In the genomic region with DNA sequence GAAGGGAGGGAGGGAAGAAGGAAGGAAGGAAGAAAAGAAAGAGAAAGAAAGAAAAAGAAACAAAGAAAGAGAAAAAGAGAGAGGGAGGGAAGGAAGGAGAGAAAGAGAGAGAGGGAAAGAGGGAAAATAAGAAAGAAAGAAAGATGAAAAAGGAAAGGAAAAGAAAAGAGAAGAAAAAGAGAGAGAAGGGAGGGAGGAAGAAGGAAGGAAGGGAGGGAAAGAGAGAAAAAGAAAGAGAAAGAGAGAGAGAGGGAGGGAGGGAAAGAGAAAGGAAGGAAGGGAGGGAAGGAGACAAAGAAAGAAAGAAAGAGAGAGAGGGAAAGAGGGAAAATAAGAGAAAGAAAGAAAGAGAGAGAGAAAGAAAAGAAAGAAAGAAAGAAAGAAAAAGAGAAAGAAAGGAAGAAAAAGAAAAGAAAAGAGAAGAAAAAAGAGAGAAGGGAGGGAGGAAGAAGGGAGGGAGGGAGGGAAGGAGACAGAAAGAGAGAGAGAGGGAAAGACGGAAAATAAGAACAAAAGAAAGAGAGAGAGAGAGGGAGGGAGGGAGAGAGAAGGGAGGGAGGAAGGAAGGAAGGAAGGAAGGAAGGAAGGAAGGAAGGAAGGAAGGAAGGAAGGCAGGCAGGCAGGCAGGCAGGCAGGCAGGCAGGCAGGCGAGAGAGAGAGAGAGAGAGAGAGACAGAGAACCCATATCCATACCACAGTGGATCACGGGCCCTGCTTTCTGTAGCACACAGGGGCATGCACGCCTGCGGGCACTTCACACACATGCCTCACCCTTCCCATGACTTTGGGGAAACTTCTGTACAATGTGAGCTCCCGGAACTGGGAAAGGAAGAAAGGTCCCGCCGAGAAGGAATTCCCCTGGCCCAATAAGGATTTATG, we compare ENCODE assay signal across 21 cellular contexts. TPM values are rescaled to one million over a fixed set of nuclear protein-coding genes. Genes with fewer than 3 reads are reported as not detected.
A peak's percentile ranks its signal among the peaks of the same experiment; 100 is the strongest.
DNase-seq lines count a peak whose midpoint lies in the region; ATAC-seq and TF ChIP-seq lines count a peak whose summit lies in the region.
"Had no signal": no experiment of that assay in that cellular context is flagged by ENCODE, and none has a peak within 500 bp of the region (broad histone marks: within the 10 kb centered on the region; RNA-seq: fewer than 3 reads in every experiment).

No MANE protein-coding gene starts in this region.

- no peak overlapping the region for H3K4ac ChIP-seq in trophoblast cell (ENCODE audit: low read depth, low read length)

- no peak overlapping the region for H3K9ac ChIP-seq in trophoblast cell (ENCODE audit: low read length)
- H3K9ac ChIP-seq: GM23248 had no signal

- no peak overlapping the region for H2BK12ac ChIP-seq in trophoblast cell (ENCODE audit: low read length)

- H3K27me3 ChIP-seq in gastroesophageal sphincter: no peaks in the 10 kb centered on the region
- peaks cover 2% of the 10 kb centered on the region for H3K27me3 ChIP-seq in trophoblast cell (ENCODE audit: insufficient read depth, low read length)
- H3K27me3 ChIP-seq: ovary had no signal

- DNase-seq in Right ventricle myocardium inferior (ENCODE audit: missing footprints): peak; percentile 39
- no peak for DNase-seq in cardiac septum (ENCODE audit: low spot score)
- peak; percentile 93 to 94 for DNase-seq in trophoblast cell
- DNase-seq in stimulated activated effector memory CD8-positive, alpha-beta T cell treated with anti-CD3 and anti-CD28 coated beads, Interleukin-12 subunit alpha, Interleukin-12 subunit beta, amount 100 ng/mL, for 72 hours (ENCODE audit: low spot score in 2 of 2): no peak
- no peak for DNase-seq in activated naive CD8-positive, alpha-beta T cell treated with anti-CD3 and anti-CD28 coated beads, Interleukin-2, amount 50 U/mL, for 24 hours
- no peak for DNase-seq in iPS-NIHi7 (ENCODE audit: extremely low spot score)
- DNase-seq in ecto neural progenitor cell (ENCODE audit: low spot score): no peak
- DNase-seq: activated CD4-positive, alpha-beta T cell treated with anti-CD3 and anti-CD28 coated beads, Interleukin-2, amount 50 U/mL, for 1 hour; caudate nucleus; CD4-positive, alpha-beta memory T cell; glutamatergic neuron; GM23248; islet precursor cell; NCI-H345; SIG-M5; substantia nigra; T1000 had no signal

- H3K18ac ChIP-seq in trophoblast cell (ENCODE audit: low read length): no peak overlapping the region

- no peak overlapping the region for H3K14ac ChIP-seq in trophoblast cell (ENCODE audit: low read length)

- H3K4me1 ChIP-seq in gastroesophageal sphincter (peaks cover 21 to 97% (median 27%) of the 10 kb centered on the region in 3 donors), trophoblast cell (ENCODE audit: control insufficient read depth in 1 of 2, insufficient read depth in 2 of 2, low read length in 2 of 2) (peaks cover 0 to 3% of the 10 kb centered on the region in 2 experiments)
- H3K4me1 ChIP-seq: A549 had no signal

- 0 to 32% methylated on average over 3 to 8 of the region's 8 CpGs for WGBS in gastroesophageal sphincter (ENCODE audit: low coverage in 1 of 2), 2 donors
- no CpG with 5 or more reads among the region's 8 CpGs for WGBS in trophoblast cell (ENCODE audit: extremely low coverage, insufficient coverage, insufficient read length)

- H2BK5ac ChIP-seq in trophoblast cell (ENCODE audit: low read depth, low read length, poor library complexity): no peak overlapping the region

- TF ChIP-seq EP300 in gastroesophageal sphincter (IDR thresholded peaks at IDR 0.05): no peak

- no peaks in the 10 kb centered on the region for H3K4me1 Mint-ChIP-seq in stimulated activated effector memory CD8-positive, alpha-beta T cell treated with anti-CD3 and anti-CD28 coated beads, Interleukin-12 subunit alpha, Interleukin-12 subunit beta, amount 100 ng/mL, for 72 hours
- no peaks in the 10 kb centered on the region for H3K4me1 Mint-ChIP-seq in activated naive CD8-positive, alpha-beta T cell treated with anti-CD3 and anti-CD28 coated beads, Interleukin-2, amount 50 U/mL, for 24 hours
- H3K4me1 Mint-ChIP-seq: CD4-positive, alpha-beta memory T cell had no signal

- no peak overlapping the region for H4K91ac ChIP-seq in trophoblast cell (ENCODE audit: low read depth, low read length)

- H4K12ac ChIP-seq in trophoblast cell (ENCODE audit: low read depth, low read length): no peak overlapping the region

- H3K79me1 ChIP-seq in trophoblast cell (ENCODE audit: low read length): no peaks in the 10 kb centered on the region

- H2BK120ac ChIP-seq in trophoblast cell (ENCODE audit: insufficient read depth, low read length, poor library complexity): no peak overlapping the region

- H3K27ac ChIP-seq in gastroesophageal sphincter (peak overlapping the region; percentile 89 to 99 (median 92)), trophoblast cell (ENCODE audit: low read depth, low read length) (no peak overlapping the region)
- H3K27ac ChIP-seq: A549, GM23248 had no signal

- no peak for TF ChIP-seq CTCF in gastroesophageal sphincter (IDR thresholded peaks at IDR 0.05)

- H3K36me3 Mint-ChIP-seq in stimulated activated effector memory CD8-positive, alpha-beta T cell treated with anti-CD3 and anti-CD28 coated beads, Interleukin-12 subunit alpha, Interleukin-12 subunit beta, amount 100 ng/mL, for 72 hours: no peaks in the 10 kb centered on the region
- no peaks in the 10 kb centered on the region for H3K36me3 Mint-ChIP-seq in activated naive CD8-positive, alpha-beta T cell treated with anti-CD3 and anti-CD28 coated beads, Interleukin-2, amount 50 U/mL, for 24 hours (ENCODE audit: low read depth)
- H3K36me3 Mint-ChIP-seq: activated naive CD8-positive, alpha-beta T cell; CD4-positive, alpha-beta memory T cell had no signal

- no peak overlapping the region for H2AFZ ChIP-seq in trophoblast cell (ENCODE audit: insufficient read depth, low read length, poor library complexity)
- H2AFZ ChIP-seq: GM23248 had no signal

- no peak overlapping the region for H3K4me3 Mint-ChIP-seq in stimulated activated effector memory CD8-positive, alpha-beta T cell treated with anti-CD3 and anti-CD28 coated beads, Interleukin-12 subunit alpha, Interleukin-12 subunit beta, amount 100 ng/mL, for 72 hours
- no peak overlapping the region for H3K4me3 Mint-ChIP-seq in activated naive CD8-positive, alpha-beta T cell treated with anti-CD3 and anti-CD28 coated beads, Interleukin-2, amount 50 U/mL, for 24 hours
- H3K4me3 Mint-ChIP-seq: activated naive CD8-positive, alpha-beta T cell; CD4-positive, alpha-beta memory T cell had no signal

- H3K36me3 ChIP-seq in gastroesophageal sphincter (no peaks in the 10 kb centered on the region), trophoblast cell (ENCODE audit: control insufficient read depth in 1 of 2, insufficient read depth in 2 of 2, low read length in 2 of 2) (no peaks in the 10 kb centered on the region)
- H3K36me3 ChIP-seq: ovary had no signal

- H3K79me2 ChIP-seq in trophoblast cell (ENCODE audit: control insufficient read depth, insufficient read depth, low read length, poor library complexity): no peaks in the 10 kb centered on the region

- H4K8ac ChIP-seq in trophoblast cell (ENCODE audit: low read depth, low read length): no peak overlapping the region

- H3K4me2 ChIP-seq in trophoblast cell (ENCODE audit: low read length): no peak overlapping the region
- H3K4me2 ChIP-seq: A549 had no signal

- peaks cover 14% of the 10 kb centered on the region for H3K27me3 Mint-ChIP-seq in activated naive CD8-positive, alpha-beta T cell treated with anti-CD3 and anti-CD28 coated beads, Interleukin-2, amount 50 U/mL, for 24 hours

- intact Hi-C loops in Right ventricle myocardium inferior (cut with DNase I) (no loop called here), cardiac septum (cut with DNase I) (no loop called here)

- no peak for TF ChIP-seq POLR2A in gastroesophageal sphincter (IDR thresholded peaks at IDR 0.05)

- H2AK5ac ChIP-seq in trophoblast cell (ENCODE audit: low read length): no peak overlapping the region

- H3K27ac Mint-ChIP-seq in stimulated activated effector memory CD8-positive, alpha-beta T cell treated with anti-CD3 and anti-CD28 coated beads, Interleukin-12 subunit alpha, Interleukin-12 subunit beta, amount 100 ng/mL, for 72 hours: no peak overlapping the region
- H3K27ac Mint-ChIP-seq in activated naive CD8-positive, alpha-beta T cell treated with anti-CD3 and anti-CD28 coated beads, Interleukin-2, amount 50 U/mL, for 24 hours: no peak overlapping the region
- H3K27ac Mint-ChIP-seq: activated naive CD8-positive, alpha-beta T cell; CD4-positive, alpha-beta memory T cell had no signal

- ATAC-seq in Right ventricle myocardium inferior (no peak), gastroesophageal sphincter (peak; percentile 63)
- no peak for ATAC-seq in stimulated activated effector memory CD8-positive, alpha-beta T cell treated with anti-CD3 and anti-CD28 coated beads, Interleukin-12 subunit alpha, Interleukin-12 subunit beta, amount 100 ng/mL, for 72 hours
- ATAC-seq in activated naive CD8-positive, alpha-beta T cell treated with anti-CD3 and anti-CD28 coated beads, Interleukin-2, amount 50 U/mL, for 24 hours: no peak

- H3K9me3 Mint-ChIP-seq in stimulated activated effector memory CD8-positive, alpha-beta T cell treated with anti-CD3 and anti-CD28 coated beads, Interleukin-12 subunit alpha, Interleukin-12 subunit beta, amount 100 ng/mL, for 72 hours: no peaks in the 10 kb centered on the region
- no peaks in the 10 kb centered on the region for H3K9me3 Mint-ChIP-seq in activated naive CD8-positive, alpha-beta T cell treated with anti-CD3 and anti-CD28 coated beads, Interleukin-2, amount 50 U/mL, for 24 hours
- H3K9me3 Mint-ChIP-seq: CD4-positive, alpha-beta memory T cell had no signal

- no peak overlapping the region for H3K23ac ChIP-seq in trophoblast cell (ENCODE audit: low read length)

- no peak overlapping the region for H3K4me3 ChIP-seq in gastroesophageal sphincter
- H3K4me3 ChIP-seq in trophoblast cell (ENCODE audit: low read depth, low read length): no peak overlapping the region
- H3K4me3 ChIP-seq: A549, GM23248, ovary had no signal

- no peaks in the 10 kb centered on the region for H3K9me3 ChIP-seq in gastroesophageal sphincter
- peaks cover 1% of the 10 kb centered on the region for H3K9me3 ChIP-seq in trophoblast cell (ENCODE audit: insufficient read depth, low read depth, low read length)
- H3K9me3 ChIP-seq: A549, ovary had no signal

RNA-seq across cellular contexts. Expression of gene ADCY5, which starts 52.5 kb away (rescaled TPM):
- total RNA-seq in Right ventricle myocardium inferior: 232 TPM
- 192 TPM for total RNA-seq in cardiac septum
- total RNA-seq in gastroesophageal sphincter: 100 to 1,000 TPM; 119 to 251 (median 185) TPM
- polyA plus RNA-seq in trophoblast cell (2013): 8.2 and 9.9 TPM in 2 replicates
- total RNA-seq: CD4-positive, alpha-beta memory T cell had no signal

Comparison
In these comparisons a context has a peak if more than half of its experiments do, and no peak if none do; other contexts are left out.
1. DNase-seq: peak in Right ventricle myocardium inferior (single experiment) and trophoblast cell (2 of 2); none in cardiac septum (single experiment), stimulated activated effector memory CD8-positive, alpha-beta T cell treated with anti-CD3 and anti-CD28 coated beads, Interleukin-12 subunit alpha, Interleukin-12 subunit beta, amount 100 ng/mL, for 72 hours (0 of 2), activated naive CD8-positive, alpha-beta T cell treated with anti-CD3 and anti-CD28 coated beads, Interleukin-2, amount 50 U/mL, for 24 hours (single experiment), iPS-NIHi7 (single experiment) and ecto neural progenitor cell (single experiment).